Comparison of ENCODE assay signal across 25 cellular contexts in the genomic region with DNA sequence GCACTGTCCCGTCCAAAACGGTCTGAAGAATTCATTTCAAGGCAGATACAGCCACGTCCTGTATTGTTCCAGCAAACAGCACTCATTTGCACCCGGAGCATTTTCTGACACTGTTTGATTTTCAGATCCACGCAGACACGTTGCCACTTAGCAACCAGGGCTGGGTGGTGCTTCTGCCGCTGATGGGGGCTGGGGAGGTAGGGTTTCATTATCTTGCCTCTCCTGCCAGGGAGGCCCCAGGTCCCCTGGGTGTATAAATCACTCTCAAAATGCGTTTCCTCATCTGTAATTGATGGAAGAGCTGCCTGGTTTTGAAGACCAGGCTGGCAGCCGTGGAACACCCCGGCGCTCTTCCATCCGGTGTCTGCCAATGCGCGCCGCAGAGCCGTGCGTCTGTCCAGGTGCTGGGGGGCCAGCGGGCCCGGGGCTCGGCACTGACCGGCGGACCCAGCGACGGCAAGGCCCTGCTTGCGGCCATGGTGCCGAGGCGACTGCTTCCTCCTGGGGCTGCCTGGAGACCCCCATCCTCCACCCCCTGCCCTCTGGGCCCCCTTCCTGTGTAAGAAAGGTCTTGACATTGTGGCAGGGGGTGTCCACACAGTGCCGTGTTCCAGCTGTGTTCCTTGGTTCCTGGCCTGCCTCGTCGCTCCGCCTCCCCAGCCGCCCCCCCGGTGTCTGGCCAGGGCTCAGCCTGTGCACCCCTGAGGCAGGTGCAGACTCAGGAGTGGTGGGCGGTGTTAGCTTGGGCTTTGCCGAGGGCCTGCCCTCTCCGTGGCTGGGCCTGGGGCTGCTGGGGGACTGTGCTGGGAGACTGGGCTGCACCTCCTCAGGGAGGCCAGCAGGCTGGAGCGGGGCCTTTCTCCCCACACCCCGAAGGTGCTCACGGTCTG. TPM values are rescaled to one million over a fixed set of nuclear protein-coding genes. Genes with fewer than 3 reads are reported as not detected.
"Had no signal": no experiment of that assay in that cellular context is flagged by ENCODE, and none has a peak within 500 bp of the region (broad histone marks: within the 10 kb centered on the region; RNA-seq: fewer than 3 reads in every experiment).

No MANE protein-coding gene starts in this region.

- H3K4me3 ChIP-seq: body of pancreas, dorsolateral prefrontal cortex, hepatocyte, lower lobe of right lung, right atrium auricular region, tibial artery had no signal

- H3K36me3 ChIP-seq: lower lobe of right lung, right atrium auricular region, tibial artery had no signal

- H3K4me2 ChIP-seq: hepatocyte had no signal

- H2AFZ ChIP-seq: hepatocyte had no signal

- H3K79me2 ChIP-seq: hepatocyte had no signal

- ATAC-seq: activated T-helper 17 cell treated with anti-CD3 and anti-CD28 coated beads, Interleukin-2, amount 50 U/mL, for 72 hours; body of pancreas; left colon; lower lobe of right lung; natural killer cell; stimulated activated naive CD8-positive, alpha-beta T cell treated with anti-CD3 and anti-CD28 coated beads, Interleukin-15, Interleukin-2, amounts not matched to agents 100 U/mL and 50 U/mL, for 24 hours had no signal

- H3K27ac ChIP-seq: body of pancreas, epithelial cell of prostate, hepatocyte, lower lobe of right lung, right atrium auricular region, tibial artery had no signal

- H3K27me3 ChIP-seq: body of pancreas, dorsolateral prefrontal cortex, hepatocyte, right atrium auricular region had no signal

- H3K4me1 ChIP-seq: lower lobe of right lung had no signal

- DNase-seq: activated CD4-positive, alpha-beta memory T cell treated with anti-CD3 and anti-CD28 coated beads, Interleukin-2, amount 10 ng/mL, durations not matched to agents 7 days and 5 days; activated CD4-positive, alpha-beta T cell treated with anti-CD3 and anti-CD28 coated beads for 48 hours; activated CD4-positive, CD25-positive, alpha-beta regulatory T cell; activated naive CD4-positive, alpha-beta T cell treated with Interleukin-2 at 50 U/mL for 16 hours; activated naive CD8-positive, alpha-beta T cell treated with anti-CD3 and anti-CD28 coated beads, Interleukin-2, amount 10 ng/mL, durations not matched to agents 7 days and 5 days; activated T-cell treated with anti-CD3 and anti-CD28 coated beads, Interleukin-2, amount 50 U/mL, for 1 hour; body of pancreas; dorsolateral prefrontal cortex; foreskin fibroblast; left colon; lower lobe of right lung; natural killer cell; occipital lobe; stimulated activated CD4-positive, alpha-beta T cell treated with anti-CD3 and anti-CD28 coated beads, Interleukin-2, amount 100 ng/mL, for 24 hours; stimulated activated naive CD8-positive, alpha-beta T cell treated with anti-CD3 and anti-CD28 coated beads, Interleukin-15, Interleukin-2, amounts not matched to agents 100 U/mL and 50 U/mL, for 24 hours; substantia nigra; T-helper 9 cell; tibial artery had no signal

RNA-seq across cellular contexts. Expression of gene ADGRA1, which starts 16.6 kb away (rescaled TPM):
- total RNA-seq: activated CD4-positive, alpha-beta memory T cell treated with anti-CD3 and anti-CD28 coated beads, Interleukin-2, amount 10 ng/mL, durations not matched to agents 7 days and 5 days; activated naive CD8-positive, alpha-beta T cell treated with anti-CD3 and anti-CD28 coated beads, Interleukin-2, amount 10 ng/mL, durations not matched to agents 7 days and 5 days; activated T-helper 17 cell treated with anti-CD3 and anti-CD28 coated beads, Interleukin-2, amount 50 U/mL, for 72 hours; glomerular endothelial cell; left colon; mesenteric fat pad; natural killer cell; urinary bladder had no signal
- polyA plus RNA-seq: hepatocyte had no signal

RNA-seq across cellular contexts. Expression of gene KNDC1, which starts 55.7 kb away (rescaled TPM):
- total RNA-seq: glomerular endothelial cell had no signal
